ENCODE assay signal across 1 cellular context in the genomic region with DNA sequence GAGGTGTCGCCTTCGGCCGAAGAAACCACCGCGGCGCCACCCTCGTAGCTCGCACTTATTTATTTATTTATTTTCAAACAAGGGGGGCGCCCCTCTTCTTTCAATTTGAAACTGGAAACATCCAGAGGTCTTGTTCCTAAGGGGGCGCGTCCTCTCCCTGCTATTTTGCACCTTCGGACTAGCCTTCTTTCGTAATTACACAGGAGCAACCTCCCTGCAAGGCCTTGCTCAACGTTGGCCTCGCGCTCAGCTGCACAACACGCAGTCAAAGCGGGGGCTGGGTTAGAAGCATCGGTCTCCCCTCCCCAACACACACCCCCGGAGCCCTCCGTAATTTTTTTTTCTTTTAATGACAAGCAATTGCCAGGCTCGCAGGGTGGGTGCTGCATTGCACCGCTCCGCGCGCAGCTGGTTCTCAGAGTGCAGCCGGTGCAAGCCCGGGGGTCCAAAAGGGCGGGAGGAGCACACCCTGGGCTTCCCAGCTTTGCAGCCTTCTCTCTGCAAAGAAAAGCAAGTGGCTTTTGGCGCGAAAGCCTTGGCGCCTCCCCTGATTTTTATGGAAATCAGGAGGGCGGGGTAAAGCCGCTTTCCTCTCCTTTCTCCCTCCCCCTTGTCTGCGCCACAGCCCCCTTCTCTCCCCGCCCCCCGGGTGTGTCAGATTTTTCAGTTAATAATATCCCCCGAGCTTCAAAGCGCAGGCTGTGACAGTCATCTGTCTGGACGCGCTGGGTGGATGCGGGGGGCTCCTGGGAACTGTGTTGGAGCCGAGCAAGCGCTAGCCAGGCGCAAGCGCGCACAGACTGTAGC.
A peak's percentile ranks its signal among the peaks of the same experiment; 100 is the strongest.
TF ChIP-seq lines count a peak whose summit lies in the region.

A gene (plus strand): TSS at position 697 of the 807 bp plus-strand sequence. CDS start 1,515 bp downstream, outside the sequence.

TF ChIP-seq in H1, 55 proteins besides CTCF, POLR2A, EP300 and RAD21:
- TF ChIP-seq PHF8 (conservative IDR thresholded peaks at IDR 0.05; ENCODE audit: low read depth, low read length): peak; percentile 28; the same call in 1 of the 2 replicates
- TF ChIP-seq, protein P1, sequence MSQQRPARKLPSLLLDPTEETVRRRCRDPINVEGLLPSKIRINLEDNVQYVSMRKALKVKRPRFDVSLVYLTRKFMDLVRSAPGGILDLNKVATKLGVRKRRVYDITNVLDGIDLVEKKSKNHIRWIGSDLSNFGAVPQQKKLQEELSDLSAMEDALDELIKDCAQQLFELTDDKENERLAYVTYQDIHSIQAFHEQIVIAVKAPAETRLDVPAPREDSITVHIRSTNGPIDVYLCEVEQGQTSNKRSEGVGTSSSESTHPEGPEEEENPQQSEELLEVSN (IDR thresholded peaks at IDR 0.05): peak; percentile 97
- 0 out of 2 replicates have a peak, but pooled peaks have one; percentile 10 for TF ChIP-seq TCF12 (IDR thresholded peaks at IDR 0.05; ENCODE audit: low read depth, low read length)
- 0 out of 2 replicates have a peak, but pooled peaks have one; percentile 45 for TF ChIP-seq YY1 (IDR thresholded peaks at IDR 0.05; ENCODE audit: low read depth, low read length)
- TF ChIP-seq TAF1 (IDR thresholded peaks at IDR 0.05; ENCODE audit: low read depth, low read length): peak; percentile 88
- TF ChIP-seq POLR2AphosphoS5 (IDR thresholded peaks at IDR 0.05; ENCODE audit: low read depth, low read length): peak; percentile 72
- TF ChIP-seq KDM4A (IDR thresholded peaks at IDR 0.05; ENCODE audit: low read depth, low read length, severe bottlenecking): peak; percentile 19
- 0 out of 4 replicates have a peak, but pooled peaks have one; percentile 31 to 57 for TF ChIP-seq SIN3A (conservative IDR thresholded peaks at IDR 0.05 in 1 of 2, IDR thresholded peaks at IDR 0.05 in 1 of 2; ENCODE audit: low read depth in 1 of 2, low read length in 2 of 2)
- TF ChIP-seq TBP (IDR thresholded peaks at IDR 0.05; ENCODE audit: low read depth, low read length): peak; percentile 46; the same call in 1 of the 2 replicates
- TF ChIP-seq, protein P2, sequence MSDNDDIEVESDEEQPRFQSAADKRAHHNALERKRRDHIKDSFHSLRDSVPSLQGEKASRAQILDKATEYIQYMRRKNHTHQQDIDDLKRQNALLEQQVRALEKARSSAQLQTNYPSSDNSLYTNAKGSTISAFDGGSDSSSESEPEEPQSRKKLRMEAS (IDR thresholded peaks at IDR 0.05): peak; percentile 86
- no peak for TF ChIP-seq MAFK (IDR thresholded peaks at IDR 0.05; ENCODE audit: low read depth, low read length)
- peak; percentile 26 for TF ChIP-seq ASH2L (IDR thresholded peaks at IDR 0.05; ENCODE audit: low read length)
- TF ChIP-seq, protein P3, sequence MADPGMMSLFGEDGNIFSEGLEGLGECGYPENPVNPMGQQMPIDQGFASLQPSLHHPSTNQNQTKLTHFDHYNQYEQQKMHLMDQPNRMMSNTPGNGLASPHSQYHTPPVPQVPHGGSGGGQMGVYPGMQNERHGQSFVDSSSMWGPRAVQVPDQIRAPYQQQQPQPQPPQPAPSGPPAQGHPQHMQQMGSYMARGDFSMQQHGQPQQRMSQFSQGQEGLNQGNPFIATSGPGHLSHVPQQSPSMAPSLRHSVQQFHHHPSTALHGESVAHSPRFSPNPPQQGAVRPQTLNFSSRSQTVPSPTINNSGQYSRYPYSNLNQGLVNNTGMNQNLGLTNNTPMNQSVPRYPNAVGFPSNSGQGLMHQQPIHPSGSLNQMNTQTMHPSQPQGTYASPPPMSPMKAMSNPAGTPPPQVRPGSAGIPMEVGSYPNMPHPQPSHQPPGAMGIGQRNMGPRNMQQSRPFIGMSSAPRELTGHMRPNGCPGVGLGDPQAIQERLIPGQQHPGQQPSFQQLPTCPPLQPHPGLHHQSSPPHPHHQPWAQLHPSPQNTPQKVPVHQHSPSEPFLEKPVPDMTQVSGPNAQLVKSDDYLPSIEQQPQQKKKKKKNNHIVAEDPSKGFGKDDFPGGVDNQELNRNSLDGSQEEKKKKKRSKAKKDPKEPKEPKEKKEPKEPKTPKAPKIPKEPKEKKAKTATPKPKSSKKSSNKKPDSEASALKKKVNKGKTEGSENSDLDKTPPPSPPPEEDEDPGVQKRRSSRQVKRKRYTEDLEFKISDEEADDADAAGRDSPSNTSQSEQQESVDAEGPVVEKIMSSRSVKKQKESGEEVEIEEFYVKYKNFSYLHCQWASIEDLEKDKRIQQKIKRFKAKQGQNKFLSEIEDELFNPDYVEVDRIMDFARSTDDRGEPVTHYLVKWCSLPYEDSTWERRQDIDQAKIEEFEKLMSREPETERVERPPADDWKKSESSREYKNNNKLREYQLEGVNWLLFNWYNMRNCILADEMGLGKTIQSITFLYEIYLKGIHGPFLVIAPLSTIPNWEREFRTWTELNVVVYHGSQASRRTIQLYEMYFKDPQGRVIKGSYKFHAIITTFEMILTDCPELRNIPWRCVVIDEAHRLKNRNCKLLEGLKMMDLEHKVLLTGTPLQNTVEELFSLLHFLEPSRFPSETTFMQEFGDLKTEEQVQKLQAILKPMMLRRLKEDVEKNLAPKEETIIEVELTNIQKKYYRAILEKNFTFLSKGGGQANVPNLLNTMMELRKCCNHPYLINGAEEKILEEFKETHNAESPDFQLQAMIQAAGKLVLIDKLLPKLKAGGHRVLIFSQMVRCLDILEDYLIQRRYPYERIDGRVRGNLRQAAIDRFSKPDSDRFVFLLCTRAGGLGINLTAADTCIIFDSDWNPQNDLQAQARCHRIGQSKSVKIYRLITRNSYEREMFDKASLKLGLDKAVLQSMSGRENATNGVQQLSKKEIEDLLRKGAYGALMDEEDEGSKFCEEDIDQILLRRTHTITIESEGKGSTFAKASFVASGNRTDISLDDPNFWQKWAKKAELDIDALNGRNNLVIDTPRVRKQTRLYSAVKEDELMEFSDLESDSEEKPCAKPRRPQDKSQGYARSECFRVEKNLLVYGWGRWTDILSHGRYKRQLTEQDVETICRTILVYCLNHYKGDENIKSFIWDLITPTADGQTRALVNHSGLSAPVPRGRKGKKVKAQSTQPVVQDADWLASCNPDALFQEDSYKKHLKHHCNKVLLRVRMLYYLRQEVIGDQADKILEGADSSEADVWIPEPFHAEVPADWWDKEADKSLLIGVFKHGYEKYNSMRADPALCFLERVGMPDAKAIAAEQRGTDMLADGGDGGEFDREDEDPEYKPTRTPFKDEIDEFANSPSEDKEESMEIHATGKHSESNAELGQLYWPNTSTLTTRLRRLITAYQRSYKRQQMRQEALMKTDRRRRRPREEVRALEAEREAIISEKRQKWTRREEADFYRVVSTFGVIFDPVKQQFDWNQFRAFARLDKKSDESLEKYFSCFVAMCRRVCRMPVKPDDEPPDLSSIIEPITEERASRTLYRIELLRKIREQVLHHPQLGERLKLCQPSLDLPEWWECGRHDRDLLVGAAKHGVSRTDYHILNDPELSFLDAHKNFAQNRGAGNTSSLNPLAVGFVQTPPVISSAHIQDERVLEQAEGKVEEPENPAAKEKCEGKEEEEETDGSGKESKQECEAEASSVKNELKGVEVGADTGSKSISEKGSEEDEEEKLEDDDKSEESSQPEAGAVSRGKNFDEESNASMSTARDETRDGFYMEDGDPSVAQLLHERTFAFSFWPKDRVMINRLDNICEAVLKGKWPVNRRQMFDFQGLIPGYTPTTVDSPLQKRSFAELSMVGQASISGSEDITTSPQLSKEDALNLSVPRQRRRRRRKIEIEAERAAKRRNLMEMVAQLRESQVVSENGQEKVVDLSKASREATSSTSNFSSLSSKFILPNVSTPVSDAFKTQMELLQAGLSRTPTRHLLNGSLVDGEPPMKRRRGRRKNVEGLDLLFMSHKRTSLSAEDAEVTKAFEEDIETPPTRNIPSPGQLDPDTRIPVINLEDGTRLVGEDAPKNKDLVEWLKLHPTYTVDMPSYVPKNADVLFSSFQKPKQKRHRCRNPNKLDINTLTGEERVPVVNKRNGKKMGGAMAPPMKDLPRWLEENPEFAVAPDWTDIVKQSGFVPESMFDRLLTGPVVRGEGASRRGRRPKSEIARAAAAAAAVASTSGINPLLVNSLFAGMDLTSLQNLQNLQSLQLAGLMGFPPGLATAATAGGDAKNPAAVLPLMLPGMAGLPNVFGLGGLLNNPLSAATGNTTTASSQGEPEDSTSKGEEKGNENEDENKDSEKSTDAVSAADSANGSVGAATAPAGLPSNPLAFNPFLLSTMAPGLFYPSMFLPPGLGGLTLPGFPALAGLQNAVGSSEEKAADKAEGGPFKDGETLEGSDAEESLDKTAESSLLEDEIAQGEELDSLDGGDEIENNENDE (IDR thresholded peaks at IDR 0.05; ENCODE audit: insufficient replicate concordance, low read length): no peak
- peak; percentile 80 for TF ChIP-seq TAF7 (optimal IDR thresholded peaks at IDR 0.05; ENCODE audit: borderline replicate concordance, low read depth, low read length)
- peak; percentile 4 to 72; a peak in 3 of 4 replicates for TF ChIP-seq HDAC2 (IDR thresholded peaks at IDR 0.05; ENCODE audit: borderline replicate concordance in 1 of 2, low read depth in 2 of 2, low read length in 2 of 2)
- TF ChIP-seq CHD2 (IDR thresholded peaks at IDR 0.05; ENCODE audit: low read length): no peak
- TF ChIP-seq ZNF274 (IDR thresholded peaks at IDR 0.05; ENCODE audit: borderline replicate concordance, extremely low read depth, low read length): no peak
- TF ChIP-seq CEBPB (IDR thresholded peaks at IDR 0.05; ENCODE audit: low read depth, low read length): 0 out of 2 replicates have a peak, but pooled peaks have one; percentile 3
